1 cellular context compared by ENCODE assay signal in the genomic region with DNA sequence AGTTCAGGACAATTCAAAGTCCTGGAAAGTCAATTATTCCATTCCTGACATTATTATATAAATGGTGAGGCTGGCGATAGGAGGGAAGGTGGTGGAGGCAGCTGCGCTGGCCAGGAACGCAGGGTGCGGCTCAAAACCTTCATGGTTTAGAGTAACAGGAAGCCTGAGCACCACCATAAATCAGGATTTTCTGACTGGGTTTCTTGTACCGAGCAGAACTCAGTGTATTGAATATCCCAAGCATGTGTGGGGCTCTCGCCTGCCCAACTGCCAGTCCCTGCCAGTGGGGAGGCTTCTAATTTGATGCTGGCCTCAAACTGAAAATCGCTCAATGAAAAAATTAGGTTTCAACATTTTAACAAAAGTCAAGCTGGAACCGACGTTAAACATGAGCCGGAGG.
TF ChIP-seq lines count a peak whose summit lies in the region.

No MANE protein-coding gene starts in this region.

TF ChIP-seq in HepG2, 621 proteins besides CTCF, POLR2A, EP300 and RAD21 (continued from another document):
- TF ChIP-seq SMC3 (IDR thresholded peaks at IDR 0.05; ENCODE audit: low read length) (no peak), ZNF180 (CRISPR knock-in tag; IDR thresholded peaks at IDR 0.05; ENCODE audit: borderline replicate concordance, low read depth) (no peak), ZNF776 (CRISPR knock-in tag; IDR thresholded peaks at IDR 0.05) (no peak), NFRKB (IDR thresholded peaks at IDR 0.05) (no peak), KMT2A (CRISPR knock-in tag; IDR thresholded peaks at IDR 0.05) (no peak), MED13 (CRISPR knock-in tag; IDR thresholded peaks at IDR 0.05) (no peak), KDM4B (CRISPR knock-in tag; IDR thresholded peaks at IDR 0.05) (no peak), MAF1 (CRISPR knock-in tag; IDR thresholded peaks at IDR 0.05; ENCODE audit: borderline replicate concordance) (no peak), PCBP2 (optimal IDR thresholded peaks at IDR 0.05; ENCODE audit: low read depth, low read length, poor library complexity, severe bottlenecking) (no peak), EED (CRISPR knock-in tag; IDR thresholded peaks at IDR 0.05) (no peak)
- TF ChIP-seq, protein P1, sequence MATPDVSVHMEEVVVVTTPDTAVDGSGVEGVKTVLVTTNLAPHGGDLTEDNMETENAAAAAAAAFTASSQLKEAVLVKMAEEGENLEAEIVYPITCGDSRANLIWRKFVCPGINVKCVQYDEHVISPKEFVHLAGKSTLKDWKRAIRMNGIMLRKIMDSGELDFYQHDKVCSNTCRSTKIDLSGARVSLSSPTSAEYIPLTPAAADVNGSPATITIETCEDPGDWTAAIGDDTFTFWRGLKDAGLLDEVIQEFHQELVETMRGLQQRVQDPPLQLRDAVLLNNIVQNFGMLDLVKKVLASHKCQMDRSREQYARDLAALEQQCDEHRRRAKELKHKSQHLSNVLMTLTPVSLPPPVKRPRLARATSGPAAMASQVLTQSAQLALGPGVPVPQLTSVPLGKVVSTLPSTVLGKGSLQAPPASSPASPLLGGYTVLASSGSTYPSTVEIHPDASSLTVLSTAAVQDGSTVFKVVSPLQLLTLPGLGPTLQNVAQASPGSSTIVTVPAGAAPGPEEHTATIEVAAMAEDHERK (CRISPR knock-in tag; IDR thresholded peaks at IDR 0.05; ENCODE audit: low read depth) = no peak
